In the genomic region with DNA sequence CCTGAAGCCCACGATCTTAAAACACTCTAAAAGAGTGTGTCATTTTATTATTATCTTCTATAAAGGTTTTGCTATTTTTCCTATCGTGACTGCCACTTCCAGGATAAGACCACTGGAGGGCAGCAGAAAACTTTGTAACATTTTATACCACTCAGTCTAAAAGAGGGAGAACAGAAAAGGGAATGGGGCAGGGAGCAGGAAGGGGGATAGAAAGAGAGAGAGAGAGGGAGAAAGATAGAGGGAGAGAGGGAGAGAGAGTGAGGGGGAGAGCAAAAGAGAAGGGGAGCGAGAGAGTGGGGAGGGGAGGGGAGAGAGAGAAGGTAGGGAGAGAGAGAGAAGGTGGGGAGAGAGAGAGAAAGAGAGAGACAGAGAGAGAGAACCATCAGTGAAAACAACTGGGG, we compare ENCODE assay signal across 8 cellular contexts. TPM values are rescaled to one million over a fixed set of nuclear protein-coding genes. Genes with fewer than 3 reads are reported as not detected.
DNase-seq lines count a peak whose midpoint lies in the region; ATAC-seq and FAIRE-seq lines count a peak whose summit lies in the region.

No MANE protein-coding gene starts in this region.

- peak; percentile 21 for FAIRE-seq in G401.6 (lab: Jason Lieb, UNC)

- peak; percentile 44 for DNase-seq in A172 (ENCODE audit: low spot score)
- DNase-seq in M059J (ENCODE audit: low read depth) = peak; percentile 70
- DNase-seq in T follicular helper cell (ENCODE audit: low read depth) = peak; percentile 19
- peak; percentile 45 for DNase-seq in central memory CD4-positive, alpha-beta T cell
- peak; percentile 64 for DNase-seq in kidney glomerular epithelial cell (lab: John Stamatoyannopoulos, UW)
- DNase-seq in stimulated activated CD4-positive, alpha-beta T cell treated with anti-CD3 and anti-CD28 coated beads, TNF-alpha, amount 100 ng/mL, for 48 hours (ENCODE audit: low read depth in 3 of 3) = peak in 2 of 3 donors; percentile 4 to 8

- ATAC-seq in GM19463 (IDR thresholded peaks at IDR 0.05; ENCODE audit: unreplicated experiment) = no peak

RNA-seq across cellular contexts. Expression of a gene that starts 2.0 kb away (rescaled TPM):
- not detected in 2 replicates for total RNA-seq in A172 (2014; rRNA removed; shearing (Covaris generic))
- total RNA-seq in M059J (2014; rRNA removed; shearing (Covaris generic)) = not detected in 2 replicates

RNA-seq across cellular contexts. Expression of a gene that starts 31.4 kb away (rescaled TPM):
- total RNA-seq in A172 (2014; rRNA removed; shearing (Covaris generic)) = not detected in 2 replicates
- not detected in 2 replicates for total RNA-seq in M059J (2014; rRNA removed; shearing (Covaris generic))

RNA-seq across cellular contexts. Expression of a gene that starts 40.3 kb away (rescaled TPM):
- total RNA-seq in A172 (2014; rRNA removed; shearing (Covaris generic)) = 0.09 TPM in 1 of 2 replicates, not detected in the other
- total RNA-seq in M059J (2014; rRNA removed; shearing (Covaris generic)) = 12.6 and 15.5 TPM in 2 replicates

RNA-seq across cellular contexts. Expression of a gene that starts 41.9 kb away (rescaled TPM):
- total RNA-seq in A172 (2014; rRNA removed; shearing (Covaris generic)) = 0.05 and 1.0 TPM in 2 replicates
- 0.69 and 2.0 TPM in 2 replicates for total RNA-seq in M059J (2014; rRNA removed; shearing (Covaris generic))

RNA-seq across cellular contexts. Expression of a gene that starts 42.1 kb away (rescaled TPM):
- total RNA-seq in A172 (2014; rRNA removed; shearing (Covaris generic)) = 7.8 and 10.6 TPM in 2 replicates
- total RNA-seq in M059J (2014; rRNA removed; shearing (Covaris generic)) = 22.1 and 27.4 TPM in 2 replicates

Comparison
In these comparisons a context has a peak if more than half of its experiments do, and no peak if none do; other contexts are left out.
1. DNase-seq: peak in every context shown above with its lines; median percentile 70 in M059J; 64 in kidney glomerular epithelial cell; 45 in central memory CD4-positive, alpha-beta T cell; 44 in A172; 19 in T follicular helper cell; 6 in stimulated activated CD4-positive, alpha-beta T cell treated with anti-CD3 and anti-CD28 coated beads, TNF-alpha, amount 100 ng/mL, for 48 hours.
2. RNA of a gene that starts 40.3 kb away (total RNA-seq): 12.6 to 15.5 TPM in M059J; 0.09 TPM in A172; every median in the first group is over 10 times any median in the second.